Comparison of ENCODE assay signal across 8 cellular contexts in the genomic region with DNA sequence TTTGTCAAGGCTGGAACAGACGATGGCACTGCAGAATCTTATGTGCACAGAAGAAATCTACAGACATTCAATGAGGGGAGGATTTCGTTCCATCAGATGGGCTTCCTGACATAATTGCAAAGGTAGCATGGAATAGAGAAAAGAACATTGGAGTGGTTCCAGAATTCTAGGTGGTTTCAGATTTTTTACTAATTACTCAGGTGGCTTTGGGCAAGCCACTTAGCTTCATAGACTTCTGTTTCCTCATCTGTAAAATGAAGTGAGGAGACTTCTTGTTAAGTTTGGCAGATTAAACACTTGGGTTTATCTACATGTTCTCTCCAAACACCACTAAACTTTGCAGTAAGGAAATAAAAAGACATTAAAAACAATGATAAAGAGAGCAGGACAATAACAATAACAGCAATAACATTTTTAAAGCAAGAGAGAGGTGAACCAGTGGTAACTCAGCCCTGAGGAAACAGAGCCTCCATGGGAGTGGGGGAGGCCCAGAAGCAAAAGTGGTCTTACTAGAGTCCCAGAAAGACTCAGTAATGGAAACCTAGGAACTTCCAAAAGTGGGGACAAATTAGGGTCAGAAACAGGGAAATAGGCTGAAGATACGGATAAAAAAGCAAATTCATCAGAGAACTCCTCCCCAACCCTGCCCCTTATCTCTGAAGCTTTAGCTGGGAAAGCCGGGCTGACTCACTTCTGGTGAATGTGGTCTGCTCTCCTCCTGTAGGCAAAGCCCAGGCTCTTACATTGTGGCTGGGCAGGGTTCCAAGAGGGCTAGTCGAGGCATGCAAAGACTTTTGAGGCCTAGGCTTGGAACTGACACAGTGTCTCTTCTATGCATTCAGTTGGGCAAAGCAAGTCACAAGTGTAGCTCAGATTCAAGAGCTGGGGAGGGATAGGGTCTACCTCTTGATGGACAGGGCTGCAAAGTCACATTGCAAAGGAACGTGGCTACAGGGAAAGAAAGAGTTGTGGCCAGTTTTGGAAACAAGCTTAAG. TPM values are rescaled to one million over a fixed set of nuclear protein-coding genes. Genes with fewer than 3 reads are reported as not detected.
A peak's percentile ranks its signal among the peaks of the same experiment; 100 is the strongest.
DNase-seq lines count a peak whose midpoint lies in the region; ATAC-seq lines count a peak whose summit lies in the region.

No MANE protein-coding gene starts in this region.

- peak; percentile 81 to 98 for ATAC-seq in left cardiac atrium

- DNase-seq in DMS 273 treated with DMSO at 0.1 percent for 48 hours (lab: John Stamatoyannopoulos, UW) (peak; percentile 70), HCEC 1CT (peak; percentile 98), NCI-H1694 treated with DMSO at 0.1 percent for 48 hours (lab: John Stamatoyannopoulos, UW) (peak; percentile 70), activated T-cell treated with anti-CD3 and anti-CD28 coated beads for 24 hours (ENCODE audit: low read depth) (peak; percentile 44), left cardiac atrium (peak; percentile 85), NCI-H2227 (lab: John Stamatoyannopoulos, UW; ENCODE audit: unreplicated experiment) (no peak), CD1c-positive myeloid dendritic cell (ENCODE audit: extremely low spot score) (no peak)
- DNase-seq in stimulated activated CD4-positive, alpha-beta T cell treated with anti-CD3 and anti-CD28 coated beads, Interleukin-2, amount 100 ng/mL, for 48 hours: peak; percentile 35 to 54

- intact Hi-C loops in left cardiac atrium (cut with DNase I): loop anchor here (5.0 to 10.0 kb wide), 2 partner anchors 200 to 968 kb away; a partner anchor contains a TSS

RNA-seq across cellular contexts. Expression of a gene that starts 11.8 kb away (rescaled TPM):
- total RNA-seq in left cardiac atrium: not detected

Comparison
In these comparisons a context has a peak if more than half of its experiments do, and no peak if none do; other contexts are left out.
1. DNase-seq: peak in DMS 273 treated with DMSO at 0.1 percent for 48 hours (single experiment), HCEC 1CT (single experiment), NCI-H1694 treated with DMSO at 0.1 percent for 48 hours (single experiment), activated T-cell treated with anti-CD3 and anti-CD28 coated beads for 24 hours (single experiment), left cardiac atrium (single experiment) and stimulated activated CD4-positive, alpha-beta T cell treated with anti-CD3 and anti-CD28 coated beads, Interleukin-2, amount 100 ng/mL, for 48 hours (2 of 2); none in NCI-H2227 (single experiment) and CD1c-positive myeloid dendritic cell (single experiment).